Comparison of ENCODE assay signal across 8 cellular contexts in the genomic region with DNA sequence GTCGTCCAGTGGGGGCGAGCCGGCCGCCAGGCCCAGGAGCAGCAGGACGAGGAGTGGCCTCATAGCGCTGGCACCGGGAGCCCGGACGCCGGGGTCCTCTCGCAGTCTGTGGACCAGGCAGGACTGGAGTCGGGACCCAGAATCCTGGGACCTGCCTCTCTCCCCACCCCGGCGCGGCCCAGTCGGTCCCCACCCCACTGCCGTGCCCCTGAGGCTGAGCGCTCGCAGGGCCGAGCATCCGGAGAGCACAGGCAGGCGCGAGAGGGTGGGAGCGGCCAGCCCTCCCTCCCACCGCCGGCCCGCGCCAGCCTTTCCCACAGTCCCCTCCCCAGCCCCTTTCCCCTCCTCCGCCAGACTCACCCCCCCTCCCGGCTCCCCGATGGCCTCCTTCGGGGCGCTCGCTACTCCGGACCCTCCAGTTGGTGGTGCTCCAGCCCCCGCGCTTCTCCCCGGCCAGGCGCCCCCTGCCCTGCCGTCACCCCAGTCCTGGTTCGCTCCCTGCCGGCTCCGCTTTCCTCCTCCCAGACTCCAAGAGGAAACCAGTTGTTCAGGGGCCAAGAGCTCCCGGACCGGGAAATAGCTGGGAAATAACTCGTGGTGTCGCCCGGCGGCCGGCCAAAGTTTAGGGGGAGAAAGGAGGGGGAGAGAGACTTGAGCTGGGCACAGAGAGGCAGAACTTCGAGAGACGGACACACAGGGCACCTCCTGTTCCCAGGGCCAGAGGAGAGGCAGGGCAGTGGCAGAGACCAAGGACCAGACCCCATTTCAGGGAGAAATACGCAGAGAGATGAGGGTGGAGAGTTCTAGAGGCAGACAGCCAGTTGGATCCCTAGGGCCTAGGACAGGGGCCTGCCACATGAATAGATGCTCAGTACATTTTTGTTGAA. TPM values are rescaled to one million over a fixed set of nuclear protein-coding genes. Genes with fewer than 3 reads are reported as not detected.
DNase-seq lines count a peak whose midpoint lies in the region; ATAC-seq, FAIRE-seq and TF ChIP-seq lines count a peak whose summit lies in the region.
"Had no signal": no experiment of that assay in that cellular context is flagged by ENCODE, and none has a peak within 500 bp of the region (broad histone marks: within the 10 kb centered on the region; RNA-seq: fewer than 3 reads in every experiment).

A gene with protein sequence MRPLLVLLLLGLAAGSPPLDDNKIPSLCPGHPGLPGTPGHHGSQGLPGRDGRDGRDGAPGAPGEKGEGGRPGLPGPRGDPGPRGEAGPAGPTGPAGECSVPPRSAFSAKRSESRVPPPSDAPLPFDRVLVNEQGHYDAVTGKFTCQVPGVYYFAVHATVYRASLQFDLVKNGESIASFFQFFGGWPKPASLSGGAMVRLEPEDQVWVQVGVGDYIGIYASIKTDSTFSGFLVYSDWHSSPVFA (minus strand): TSS at position 549 of the 887 bp plus-strand sequence. CDS start 486 bp downstream, at position 63.

- peak; percentile 3; the same call in 1 of the 2 replicates for ATAC-seq in Panc1
- ATAC-seq in activated T-helper 17 cell treated with anti-CD3 and anti-CD28 coated beads, Interleukin-2, amount 50 U/mL, for 72 hours (replicated peaks) = no peak
- ATAC-seq in GM18873 (IDR thresholded peaks at IDR 0.05; ENCODE audit: low FRiP score, unreplicated experiment) = no peak

- FAIRE-seq in endothelial cell of umbilical vein (lab: Jason Lieb, UNC) = peak; percentile 98

- peak within 1 kb of the TSS; percentile 75 for H3K9ac ChIP-seq in endothelial cell of umbilical vein (replicated peaks; ENCODE audit: extremely low read depth, insufficient read depth, low read length)

- H3K9me1 ChIP-seq in endothelial cell of umbilical vein (replicated peaks; ENCODE audit: control insufficient read depth, extremely low read depth, insufficient read depth, low read length) = no peaks in the 10 kb centered on the region

- H3K9me3 Mint-ChIP-seq in type B pancreatic cell = no peaks in the 10 kb centered on the region
- no peaks in the 10 kb centered on the region for H3K9me3 Mint-ChIP-seq in activated T-helper 17 cell treated with anti-CD3 and anti-CD28 coated beads, Interleukin-2, amount 50 U/mL, for 72 hours

- H3K36me3 ChIP-seq in Panc1 (ENCODE audit: control insufficient read depth, insufficient read depth, low read length) = no peaks in the 10 kb centered on the region
- H3K36me3 ChIP-seq in endothelial cell of umbilical vein (ENCODE audit: control insufficient read depth in 2 of 2, extremely low read depth in 1 of 2, insufficient read depth in 2 of 2, low read length in 2 of 2) = peaks cover 0 to 2% of the 10 kb centered on the region in 2 experiments

- H4K20me1 ChIP-seq in endothelial cell of umbilical vein (replicated peaks; ENCODE audit: control insufficient read depth, extremely low read depth, insufficient read depth, low read length) = no peaks in the 10 kb centered on the region

- peak within 1 kb of the TSS; percentile 14 for H2AFZ ChIP-seq in endothelial cell of umbilical vein (ENCODE audit: low read depth, low read length)

- intact Hi-C loops in Panc1 (cut with micrococcal nuclease; ENCODE audit: unreplicated experiment) = no loop called here
- intact Hi-C loops in endothelial cell of umbilical vein (cut with micrococcal nuclease) = loop anchor here (1.0 kb wide), 3 partner anchors 16 to 134 kb away; no protein-coding TSS in a partner anchor

- peaks cover 13% of the 10 kb centered on the region for H3K79me2 ChIP-seq in endothelial cell of umbilical vein (ENCODE audit: control insufficient read depth, insufficient read depth, low read length)

- BruUV-seq in Panc1 (replicated peaks; lab: Mats Ljungman, UMichigan) = no TSS peak
- BruUV-seq in endothelial cell of umbilical vein (replicated peaks; lab: Mats Ljungman, UMichigan) = no TSS peak

- H3K27ac Mint-ChIP-seq in type B pancreatic cell = no peak within 1 kb of the TSS
- no peak within 1 kb of the TSS for H3K27ac Mint-ChIP-seq in activated T-helper 17 cell treated with anti-CD3 and anti-CD28 coated beads, Interleukin-2, amount 50 U/mL, for 72 hours

- DNase-seq in Panc1 (ENCODE audit: low read depth, low spot score) = no peak
- peak; percentile 95 for DNase-seq in endothelial cell of umbilical vein (ENCODE audit: low read depth, low spot score)
- no peak for DNase-seq in mesenteric fat pad (ENCODE audit: low spot score)
- no peak for DNase-seq in type B pancreatic cell (ENCODE audit: extremely low spot score, unreplicated experiment)
- DNase-seq in T-helper 9 cell = no peak
- DNase-seq: effector CD4-positive, alpha-beta T cell had no signal

- H3K4me2 ChIP-seq in endothelial cell of umbilical vein (ENCODE audit: insufficient read depth, low read length) = peak within 1 kb of the TSS; percentile 64

- dilution Hi-C loops in endothelial cell of umbilical vein (cut with MboI; ENCODE audit: extremely low pct_ligation_motif_present, low sequenced_read_pairs) = no loop called here

- H3K27me3 Mint-ChIP-seq in type B pancreatic cell = peaks cover 46% of the 10 kb centered on the region
- peaks cover 31% of the 10 kb centered on the region for H3K27me3 Mint-ChIP-seq in activated T-helper 17 cell treated with anti-CD3 and anti-CD28 coated beads, Interleukin-2, amount 50 U/mL, for 72 hours

- in situ Hi-C loops in Panc1 (cut with HindIII; ENCODE audit: low pct_unique_long_range_greater_than_20kb, low sequenced_read_pairs) = no loop called here

- H3K9me3 ChIP-seq in Panc1 (ENCODE audit: control insufficient read depth, insufficient read depth, low read depth, low read length) (no peaks in the 10 kb centered on the region), endothelial cell of umbilical vein (replicated peaks; ENCODE audit: control insufficient read depth, insufficient read depth, low read length) (no peaks in the 10 kb centered on the region)

- H3K4me3 Mint-ChIP-seq in type B pancreatic cell = peak within 1 kb of the TSS; percentile 73
- no peak within 1 kb of the TSS for H3K4me3 Mint-ChIP-seq in activated T-helper 17 cell treated with anti-CD3 and anti-CD28 coated beads, Interleukin-2, amount 50 U/mL, for 72 hours

- H3K27me3 ChIP-seq in Panc1 (ENCODE audit: control insufficient read depth, insufficient read depth, low read length) = no peaks in the 10 kb centered on the region
- H3K27me3 ChIP-seq in endothelial cell of umbilical vein (ENCODE audit: control insufficient read depth in 2 of 2, insufficient read depth in 2 of 2, low read length in 2 of 2) = no peaks in the 10 kb centered on the region

- CTCF ChIA-PET in Panc1 (lab: Charles Lee) (interaction anchor here (0.6 to 3.5 kb wide), 12 partner anchors 9 to 1035 kb away, joined by 3 to 43 read pairs (median 4); no protein-coding TSS in a partner anchor), endothelial cell of umbilical vein (lab: Charles Lee) (interaction anchor here (0.6 to 6.3 kb wide), 27 partner anchors 8 to 768 kb away, joined by 3 to 301 read pairs (median 6); a partner anchor contains a TSS)

- peaks cover 30% of the 10 kb centered on the region for H3K4me1 Mint-ChIP-seq in type B pancreatic cell (ENCODE audit: unreplicated experiment)
- peaks cover 12% of the 10 kb centered on the region for H3K4me1 Mint-ChIP-seq in activated T-helper 17 cell treated with anti-CD3 and anti-CD28 coated beads, Interleukin-2, amount 50 U/mL, for 72 hours

- H3K27ac ChIP-seq in Panc1 (ENCODE audit: low read length) = peak within 1 kb of the TSS; percentile 24; the same call in 1 of the 2 replicates
- H3K27ac ChIP-seq in endothelial cell of umbilical vein (ENCODE audit: insufficient read depth, low read depth, low read length) = peak within 1 kb of the TSS; percentile 67

- POLR2A ChIA-PET in Panc1 (lab: Charles Lee) (no interaction called here), endothelial cell of umbilical vein (lab: Charles Lee) (interaction anchor here (0.6 to 1.6 kb wide), 6 partner anchors 15 to 293 kb away, joined by 3 to 12 read pairs (median 6); no protein-coding TSS in a partner anchor)

- H3K4me3 ChIP-seq in Panc1 (ENCODE audit: low read depth in 2 of 2, low read length in 2 of 2) = peak within 1 kb of the TSS; percentile 36 to 48
- peak within 1 kb of the TSS; percentile 41 to 90 (median 65) for H3K4me3 ChIP-seq in endothelial cell of umbilical vein (replicated peaks in 1 of 3; ENCODE audit: insufficient read depth in 1 of 3, low read depth in 1 of 3, low read length in 3 of 3)

- no peaks in the 10 kb centered on the region for H3K36me3 Mint-ChIP-seq in type B pancreatic cell
- H3K36me3 Mint-ChIP-seq in activated T-helper 17 cell treated with anti-CD3 and anti-CD28 coated beads, Interleukin-2, amount 50 U/mL, for 72 hours (ENCODE audit: low read depth) = peaks cover 6% of the 10 kb centered on the region

- TF ChIP-seq CTCF in Panc1 (IDR thresholded peaks at IDR 0.05) = no peak
- no peak for TF ChIP-seq CTCF in endothelial cell of umbilical vein (IDR thresholded peaks at IDR 0.05; ENCODE audit: extremely low read depth in 1 of 2, insufficient read depth in 1 of 2, low read depth in 1 of 2, low read length in 2 of 2)
- no peak for TF ChIP-seq CTCF in type B pancreatic cell (conservative IDR thresholded peaks at IDR 0.05)

- no peak for TF ChIP-seq POLR2A in endothelial cell of umbilical vein (IDR thresholded peaks at IDR 0.05; ENCODE audit: low read depth, low read length)

- H3K4me1 ChIP-seq in Panc1 (ENCODE audit: control insufficient read depth, insufficient read depth, low read length) (peaks cover 32% of the 10 kb centered on the region), endothelial cell of umbilical vein (ENCODE audit: control insufficient read depth, extremely low read depth, insufficient read depth, low read length) (peaks cover 31% of the 10 kb centered on the region)

TF ChIP-seq in endothelial cell of umbilical vein, 7 proteins besides CTCF, POLR2A, EP300 and RAD21:
- TF ChIP-seq POLR2AphosphoS5 (IDR thresholded peaks at IDR 0.05; ENCODE audit: insufficient read depth, low read depth, low read length) = peak; percentile 34
- no peak for TF ChIP-seq JUN (IDR thresholded peaks at IDR 0.05; ENCODE audit: borderline replicate concordance, insufficient read depth, insufficient read length, low read depth)

RNA-seq across cellular contexts. Expression of the gene that starts here (rescaled TPM):
- not detected for total RNA-seq in Panc1 (2021; ENCODE audit: unreplicated experiment)
- polyA plus RNA-seq in Panc1 (2012; ENCODE audit: insufficient read length) = not detected
- 126 and 130 TPM in 2 replicates for total RNA-seq in endothelial cell of umbilical vein
- polyA plus RNA-seq in endothelial cell of umbilical vein = 201 and 228 TPM in 2 replicates
- 125 and 160 TPM in 2 replicates for polyA plus RNA-seq in endothelial cell of umbilical vein (2011; cell fraction: cytosol; rRNA removed)
- polyA plus RNA-seq in endothelial cell of umbilical vein (2011; cell fraction: nucleus; rRNA removed) = 72.0 and 76.7 TPM in 2 replicates
- 98.8 and 155 TPM in 2 replicates for polyA plus RNA-seq in endothelial cell of umbilical vein (2012)
- 59.9 and 63.7 TPM in 2 replicates for polyA minus RNA-seq in endothelial cell of umbilical vein
- not detected for polyA minus RNA-seq in endothelial cell of umbilical vein (2011; cell fraction: cytosol; rRNA and poly(A)+ RNA removed)
- polyA minus RNA-seq in endothelial cell of umbilical vein (2011; cell fraction: nucleus; rRNA and poly(A)+ RNA removed) = 11.6 and 24.3 TPM in 2 replicates
- 52.9 TPM for total RNA-seq in mesenteric fat pad
- total RNA-seq in type B pancreatic cell (ENCODE audit: low replicate concordance) = 2.0 and 4.0 TPM in 2 replicates
- not detected for total RNA-seq in activated T-helper 17 cell treated with anti-CD3 and anti-CD28 coated beads, Interleukin-2, amount 50 U/mL, for 72 hours

Comparison
In these comparisons a context has a peak if more than half of its experiments do, and no peak if none do; other contexts are left out.
1. RNA of the gene that starts here (total RNA-seq): 126 to 130 TPM in endothelial cell of umbilical vein and 52.9 TPM in mesenteric fat pad (single experiment); 2.0 to 4.0 TPM in type B pancreatic cell, not detected in Panc1 (single experiment) and not detected in activated T-helper 17 cell treated with anti-CD3 and anti-CD28 coated beads, Interleukin-2, amount 50 U/mL, for 72 hours; every median in the first group is over 10 times any median in the second.
2. Peak in ATAC-seq, H3K4me3 ChIP-seq and H3K27ac ChIP-seq in Panc1; RNA of the gene not detected or under 1 TPM.